Comparison of ENCODE assay signal across 1 cellular context in the genomic region with DNA sequence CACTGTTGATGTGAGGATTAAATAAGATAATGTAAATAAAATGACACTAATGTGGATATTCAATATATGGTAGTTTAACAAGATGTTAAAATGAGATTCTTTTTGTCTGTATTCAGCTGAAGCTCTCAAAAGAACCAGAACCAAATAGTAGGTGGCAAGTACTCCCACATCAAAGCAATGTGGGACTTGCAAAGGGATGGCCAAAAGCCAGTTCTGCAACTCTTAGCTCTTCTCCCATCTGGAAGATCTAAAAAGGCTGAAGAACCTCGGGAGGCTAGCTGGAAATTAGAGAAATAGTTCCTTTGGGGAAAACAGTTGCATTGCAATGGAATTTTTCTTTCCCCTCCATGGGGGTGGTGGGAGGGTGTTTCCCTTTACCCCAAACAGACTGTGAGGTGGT.
TF ChIP-seq lines count a peak whose summit lies in the region.

No MANE protein-coding gene starts in this region.

TF ChIP-seq in GM12878, 131 proteins besides CTCF, POLR2A, EP300 and RAD21:
- TF ChIP-seq RAD51 (IDR thresholded peaks at IDR 0.05), result no peak
- TF ChIP-seq NR2C1 (IDR thresholded peaks at IDR 0.05), result no peak
- TF ChIP-seq MEF2A (IDR thresholded peaks at IDR 0.05; ENCODE audit: insufficient read depth, low read depth, low read length), result no peak
- no peak for TF ChIP-seq ZZZ3 (IDR thresholded peaks at IDR 0.05; ENCODE audit: control insufficient read depth, insufficient read length, low read depth)
- no peak for TF ChIP-seq SMC3 (IDR thresholded peaks at IDR 0.05; ENCODE audit: borderline replicate concordance, low read length)
- no peak for TF ChIP-seq FOXK2 (IDR thresholded peaks at IDR 0.05)
- no peak for TF ChIP-seq ATF7 (IDR thresholded peaks at IDR 0.05; ENCODE audit: low read depth)
- no peak for TF ChIP-seq BCLAF1 (IDR thresholded peaks at IDR 0.05)
- TF ChIP-seq ZNF687 (IDR thresholded peaks at IDR 0.05), result no peak
- no peak for TF ChIP-seq KAT2A (conservative IDR thresholded peaks at IDR 0.05; ENCODE audit: control insufficient read depth, low read depth, low read length)
- TF ChIP-seq RFX5 (IDR thresholded peaks at IDR 0.05; ENCODE audit: low read depth, low read length), result no peak
- TF ChIP-seq ASH2L (IDR thresholded peaks at IDR 0.05; ENCODE audit: borderline replicate concordance, low read depth), result no peak
- no peak for TF ChIP-seq MTA2 (IDR thresholded peaks at IDR 0.05; ENCODE audit: low read depth)
- no peak for TF ChIP-seq ZBED1 (IDR thresholded peaks at IDR 0.05; ENCODE audit: borderline replicate concordance)
- TF ChIP-seq BACH1 (IDR thresholded peaks at IDR 0.05; ENCODE audit: borderline replicate concordance), result no peak
- TF ChIP-seq, protein P1, sequence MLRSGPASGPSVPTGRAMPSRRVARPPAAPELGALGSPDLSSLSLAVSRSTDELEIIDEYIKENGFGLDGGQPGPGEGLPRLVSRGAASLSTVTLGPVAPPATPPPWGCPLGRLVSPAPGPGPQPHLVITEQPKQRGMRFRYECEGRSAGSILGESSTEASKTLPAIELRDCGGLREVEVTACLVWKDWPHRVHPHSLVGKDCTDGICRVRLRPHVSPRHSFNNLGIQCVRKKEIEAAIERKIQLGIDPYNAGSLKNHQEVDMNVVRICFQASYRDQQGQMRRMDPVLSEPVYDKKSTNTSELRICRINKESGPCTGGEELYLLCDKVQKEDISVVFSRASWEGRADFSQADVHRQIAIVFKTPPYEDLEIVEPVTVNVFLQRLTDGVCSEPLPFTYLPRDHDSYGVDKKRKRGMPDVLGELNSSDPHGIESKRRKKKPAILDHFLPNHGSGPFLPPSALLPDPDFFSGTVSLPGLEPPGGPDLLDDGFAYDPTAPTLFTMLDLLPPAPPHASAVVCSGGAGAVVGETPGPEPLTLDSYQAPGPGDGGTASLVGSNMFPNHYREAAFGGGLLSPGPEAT (IDR thresholded peaks at IDR 0.05; ENCODE audit: low read depth), result no peak
- TF ChIP-seq ZNF622 (IDR thresholded peaks at IDR 0.05), result no peak
- no peak for TF ChIP-seq CBX5 (IDR thresholded peaks at IDR 0.05; ENCODE audit: low read depth)
- no peak for TF ChIP-seq BHLHE40 (IDR thresholded peaks at IDR 0.05; ENCODE audit: borderline replicate concordance in 1 of 2, low read depth in 2 of 2, low read length in 1 of 2)
- TF ChIP-seq SREBF1 (IDR thresholded peaks at IDR 0.05; ENCODE audit: low read length), result no peak
